ENCODE assay signal across 10 cellular contexts in genomic region chr5:172852490-172853354, GRCh38. TPM values are rescaled to one million over a fixed set of nuclear protein-coding genes. Genes with fewer than 3 reads are reported as not detected.
A peak's percentile ranks its signal among the peaks of the same experiment; 100 is the strongest.
DNase-seq lines count a peak whose midpoint lies in the region; ATAC-seq, FAIRE-seq and TF ChIP-seq lines count a peak whose summit lies in the region.
"Had no signal": no experiment of that assay in that cellular context is flagged by ENCODE, and none has a peak within 500 bp of the region (broad histone marks: within the 10 kb centered on the region; RNA-seq: fewer than 3 reads in every experiment).

No MANE protein-coding gene starts in this region.

- TF ChIP-seq CTCF in adrenal gland (IDR thresholded peaks at IDR 0.05) (no peak), right lobe of liver (IDR thresholded peaks at IDR 0.05) (no peak), suprapubic skin (IDR thresholded peaks at IDR 0.05) (no peak)

- H3K9me3 Mint-ChIP-seq in activated CD4-positive, alpha-beta memory T cell treated with anti-CD3 and anti-CD28 coated beads for 36 hours: no peaks in the 10 kb centered on the region
- no peaks in the 10 kb centered on the region for H3K9me3 Mint-ChIP-seq in activated CD4-positive, alpha-beta memory T cell treated with anti-CD3 and anti-CD28 coated beads, Interleukin-2, amount 10 ng/mL, durations not matched to agents 7 days and 5 days

- POLR2A ChIA-PET in activated CD4-positive, alpha-beta memory T cell treated with anti-CD3 and anti-CD28 coated beads for 36 hours (lab: Charles Lee): no interaction called here
- POLR2A ChIA-PET in activated CD4-positive, alpha-beta memory T cell treated with anti-CD3 and anti-CD28 coated beads, Interleukin-2, amount 10 ng/mL, durations not matched to agents 7 days and 5 days (lab: Charles Lee): no interaction called here

- H3K27me3 ChIP-seq in adrenal gland (no peaks in the 10 kb centered on the region), right lobe of liver (no peaks in the 10 kb centered on the region), suprapubic skin (no peaks in the 10 kb centered on the region)
- H3K27me3 ChIP-seq: SJSA1 had no signal

- intact Hi-C loops in activated CD4-positive, alpha-beta memory T cell treated with anti-CD3 and anti-CD28 coated beads for 36 hours (cut with micrococcal nuclease): loop anchor here (5.0 kb wide), 1 partner anchor 80 kb away; the partner anchor contains the start of gene DUSP1
- intact Hi-C loops in adrenal gland (cut with DNase I): no loop called here
- intact Hi-C loops in right lobe of liver (cut with DNase I): loop anchor here in 1 of 2 donors (5.0 to 10.0 kb wide), 2 partner anchors 52 to 75 kb away; no protein-coding TSS in a partner anchor
- intact Hi-C loops in head of caudate nucleus (cut with DNase I): no loop called here

- no peak overlapping the region for H3K4me3 ChIP-seq in adrenal gland
- H3K4me3 ChIP-seq in right lobe of liver: no peak overlapping the region
- no peak overlapping the region for H3K4me3 ChIP-seq in suprapubic skin
- H3K4me3 ChIP-seq: SJSA1 had no signal

- peak; percentile 69 to 85 (median 76) for ATAC-seq in right lobe of liver

- H3K4me3 Mint-ChIP-seq in activated CD4-positive, alpha-beta memory T cell treated with anti-CD3 and anti-CD28 coated beads for 36 hours: no peak overlapping the region
- H3K4me3 Mint-ChIP-seq in activated CD4-positive, alpha-beta memory T cell treated with anti-CD3 and anti-CD28 coated beads, Interleukin-2, amount 10 ng/mL, durations not matched to agents 7 days and 5 days: no peak overlapping the region

- peaks cover 23% of the 10 kb centered on the region for H3K4me1 Mint-ChIP-seq in activated CD4-positive, alpha-beta memory T cell treated with anti-CD3 and anti-CD28 coated beads for 36 hours (ENCODE audit: low read depth)
- H3K4me1 Mint-ChIP-seq in activated CD4-positive, alpha-beta memory T cell treated with anti-CD3 and anti-CD28 coated beads, Interleukin-2, amount 10 ng/mL, durations not matched to agents 7 days and 5 days: peaks cover 28% of the 10 kb centered on the region

- no peaks in the 10 kb centered on the region for H3K36me3 ChIP-seq in adrenal gland (replicated peaks in 1 of 2)
- H3K36me3 ChIP-seq in right lobe of liver: no peaks in the 10 kb centered on the region
- no peaks in the 10 kb centered on the region for H3K36me3 ChIP-seq in suprapubic skin

- CTCF ChIA-PET in activated CD4-positive, alpha-beta memory T cell treated with anti-CD3 and anti-CD28 coated beads for 36 hours (lab: Charles Lee): no interaction called here
- CTCF ChIA-PET in activated CD4-positive, alpha-beta memory T cell treated with anti-CD3 and anti-CD28 coated beads, Interleukin-2, amount 10 ng/mL, durations not matched to agents 7 days and 5 days (lab: Charles Lee): interaction anchor here (1.6 kb wide), 1 partner anchor 138 kb away, joined by 4 read pairs; no protein-coding TSS in a partner anchor

- H3K4me1 ChIP-seq in adrenal gland (replicated peaks in 1 of 2): peaks cover 26 to 65% of the 10 kb centered on the region in 2 donors
- H3K4me1 ChIP-seq in right lobe of liver: peaks cover 0 to 84% (median 35%) of the 10 kb centered on the region in 4 donors
- H3K4me1 ChIP-seq in suprapubic skin: peaks cover 88% of the 10 kb centered on the region

- no peak overlapping the region for H3K27ac Mint-ChIP-seq in activated CD4-positive, alpha-beta memory T cell treated with anti-CD3 and anti-CD28 coated beads for 36 hours
- no peak overlapping the region for H3K27ac Mint-ChIP-seq in activated CD4-positive, alpha-beta memory T cell treated with anti-CD3 and anti-CD28 coated beads, Interleukin-2, amount 10 ng/mL, durations not matched to agents 7 days and 5 days

- FAIRE-seq in H54 (lab: Jason Lieb, UNC): no peak
- FAIRE-seq: urothelium cell line had no signal

- WGBS in adrenal gland, 4 donors: 56 to 73% (median 71%) methylated on average over 12 to 18 of the region's 18 CpGs
- 23% methylated on average over 7 of the region's 18 CpGs for WGBS in right lobe of liver (ENCODE audit: insufficient coverage, low coverage, low lambda C conversion rate, missing lambda C conversion rate)
- 87% methylated on average over 16 of the region's 18 CpGs for WGBS in suprapubic skin

- no peaks in the 10 kb centered on the region for H3K27me3 Mint-ChIP-seq in activated CD4-positive, alpha-beta memory T cell treated with anti-CD3 and anti-CD28 coated beads for 36 hours
- no peaks in the 10 kb centered on the region for H3K27me3 Mint-ChIP-seq in activated CD4-positive, alpha-beta memory T cell treated with anti-CD3 and anti-CD28 coated beads, Interleukin-2, amount 10 ng/mL, durations not matched to agents 7 days and 5 days

- H3K9me3 ChIP-seq in adrenal gland (replicated peaks in 1 of 3): no peaks in the 10 kb centered on the region
- H3K9me3 ChIP-seq in right lobe of liver: no peaks in the 10 kb centered on the region
- H3K9me3 ChIP-seq in suprapubic skin: no peaks in the 10 kb centered on the region
- H3K9me3 ChIP-seq: SJSA1 had no signal

- TF ChIP-seq POLR2A in adrenal gland (IDR thresholded peaks at IDR 0.05) (peak in 1 of 2 donors; percentile 59), right lobe of liver (IDR thresholded peaks at IDR 0.05) (peak; percentile 73), suprapubic skin (IDR thresholded peaks at IDR 0.05) (no peak), H54 (IDR thresholded peaks at IDR 0.05; ENCODE audit: low read depth, low read length) (no peak)

- TF ChIP-seq EP300 in suprapubic skin (IDR thresholded peaks at IDR 0.05): no peak

- peak; percentile 54 for DNase-seq in activated CD4-positive, alpha-beta memory T cell treated with anti-CD3 and anti-CD28 coated beads for 36 hours
- DNase-seq in activated CD4-positive, alpha-beta memory T cell treated with anti-CD3 and anti-CD28 coated beads, Interleukin-2, amount 10 ng/mL, durations not matched to agents 7 days and 5 days: no peak
- DNase-seq in adrenal gland (peak in 6 of 7 donors; percentile 88 to 96 (median 90)), right lobe of liver (peak; percentile 89 to 96 (median 94)), suprapubic skin (ENCODE audit: low spot score in 2 of 2) (no peak), head of caudate nucleus (no peak), NCI-H1436 (lab: John Stamatoyannopoulos, UW) (no peak), H54 (ENCODE audit: insufficient read length, low spot score) (no peak)

- H3K36me3 Mint-ChIP-seq in activated CD4-positive, alpha-beta memory T cell treated with anti-CD3 and anti-CD28 coated beads for 36 hours: no peaks in the 10 kb centered on the region
- no peaks in the 10 kb centered on the region for H3K36me3 Mint-ChIP-seq in activated CD4-positive, alpha-beta memory T cell treated with anti-CD3 and anti-CD28 coated beads, Interleukin-2, amount 10 ng/mL, durations not matched to agents 7 days and 5 days (ENCODE audit: low read depth)

- H3K27ac ChIP-seq in adrenal gland (peak overlapping the region; percentile 19 to 93 (median 86)), right lobe of liver (peak overlapping the region; percentile 88 to 92 (median 90)), suprapubic skin (peak overlapping the region; percentile 91)
- H3K27ac ChIP-seq: SJSA1 had no signal

RNA-seq across cellular contexts. Expression of gene ERGIC1, which starts 18.7 kb away (rescaled TPM):
- 10 to 100 TPM; 41.9 to 42.7 TPM for total RNA-seq in activated CD4-positive, alpha-beta memory T cell treated with anti-CD3 and anti-CD28 coated beads for 36 hours
- 10 to 100 TPM; 36.1 to 37.2 TPM for total RNA-seq in activated CD4-positive, alpha-beta memory T cell treated with anti-CD3 and anti-CD28 coated beads, Interleukin-2, amount 10 ng/mL, durations not matched to agents 7 days and 5 days
- 100 to 1,000 TPM; 108 to 410 (median 254) TPM for total RNA-seq in adrenal gland
- 100 to 1,000 TPM in 2 of 3 donors, 10 to 100 TPM in 1; 71.9 to 450 (median 103) TPM for polyA plus RNA-seq in adrenal gland
- total RNA-seq in right lobe of liver: 100 to 1,000 TPM; 103 to 264 (median 154) TPM
- total RNA-seq in suprapubic skin: 100 to 1,000 TPM in 1 of 4 donors, 10 to 100 TPM in 3; 81.2 to 106 (median 91.8) TPM

Comparison
In these comparisons a context has a peak if more than half of its experiments do, and no peak if none do; other contexts are left out.
1. DNase-seq: peak in activated CD4-positive, alpha-beta memory T cell treated with anti-CD3 and anti-CD28 coated beads for 36 hours (single experiment), adrenal gland (6 of 7) and right lobe of liver (3 of 3); none in activated CD4-positive, alpha-beta memory T cell treated with anti-CD3 and anti-CD28 coated beads, Interleukin-2, amount 10 ng/mL, durations not matched to agents 7 days and 5 days (single experiment), suprapubic skin (0 of 2), head of caudate nucleus (0 of 42), NCI-H1436 (single experiment) and H54 (single experiment).
2. Peak in every context shown above with its lines, with median percentiles within 50 percentile points of each other: H3K27ac ChIP-seq.